Comparison of ENCODE assay signal across 18 cellular contexts in genomic region chrX:63809158-63809557, GRCh38. TPM values are rescaled to one million over a fixed set of nuclear protein-coding genes. Genes with fewer than 3 reads are reported as not detected.
A peak's percentile ranks its signal among the peaks of the same experiment; 100 is the strongest.
DNase-seq lines count a peak whose midpoint lies in the region; ATAC-seq, FAIRE-seq and TF ChIP-seq lines count a peak whose summit lies in the region.
"Had no signal": no experiment of that assay in that cellular context is flagged by ENCODE, and none has a peak within 500 bp of the region (broad histone marks: within the 10 kb centered on the region; RNA-seq: fewer than 3 reads in every experiment).

No MANE protein-coding gene starts in this region.

- no peaks in the 10 kb centered on the region for H3K36me3 ChIP-seq in astrocyte (ENCODE audit: insufficient read depth, low read length)
- no peaks in the 10 kb centered on the region for H3K36me3 ChIP-seq in mammary epithelial cell (ENCODE audit: insufficient read depth, low read length)
- H3K36me3 ChIP-seq: BE2C, SJCRH30 had no signal

- 0% methylated on average over 2 of the region's 3 CpGs for WGBS in mammary epithelial cell (ENCODE audit: low coverage, missing lambda C conversion rate)

- H4K20me1 ChIP-seq in astrocyte (ENCODE audit: insufficient read depth, low read length) (no peaks in the 10 kb centered on the region), mammary epithelial cell (ENCODE audit: insufficient read depth, low read length) (no peaks in the 10 kb centered on the region)

- POLR2A ChIA-PET in activated CD4-positive, alpha-beta memory T cell treated with anti-CD3 and anti-CD28 coated beads for 36 hours (lab: Charles Lee), result no interaction called here

- intact Hi-C loops in mammary epithelial cell (cut with micrococcal nuclease), result no loop called here
- intact Hi-C loops in activated CD4-positive, alpha-beta memory T cell treated with anti-CD3 and anti-CD28 coated beads for 36 hours (cut with micrococcal nuclease), result no loop called here

- ATAC-seq in stimulated activated naive B cell treated with anti-CD40 and anti-IgM and Interleukin-4, amounts not matched to agents 10 μg/mL and 1 μg/mL and 100 μg/mL, for 72 hours (replicated peaks), result no peak
- ATAC-seq: HepG2 had no signal

- H3K9me3 Mint-ChIP-seq in astrocyte (ENCODE audit: unreplicated experiment), result no peaks in the 10 kb centered on the region
- H3K9me3 Mint-ChIP-seq in activated CD4-positive, alpha-beta memory T cell treated with anti-CD3 and anti-CD28 coated beads for 36 hours, result no peaks in the 10 kb centered on the region
- H3K9me3 Mint-ChIP-seq in stimulated activated naive B cell treated with anti-CD40 and anti-IgM and Interleukin-4, amounts not matched to agents 10 μg/mL and 1 μg/mL and 100 μg/mL, for 72 hours, result peaks cover 0 to 2% of the 10 kb centered on the region in 2 donors
- H3K9me3 Mint-ChIP-seq: CD4-positive, alpha-beta T cell had no signal

- CTCF ChIA-PET in mammary epithelial cell (lab: Charles Lee; ENCODE audit: low non-redundant PET), result no interaction called here
- CTCF ChIA-PET in activated CD4-positive, alpha-beta memory T cell treated with anti-CD3 and anti-CD28 coated beads for 36 hours (lab: Charles Lee), result no interaction called here

- H3K79me2 ChIP-seq in astrocyte (ENCODE audit: insufficient read depth, low read length) (no peaks in the 10 kb centered on the region), mammary epithelial cell (ENCODE audit: insufficient read depth, low read length) (no peaks in the 10 kb centered on the region)

- dilution Hi-C loops in mammary epithelial cell (cut with HindIII; ENCODE audit: low sequenced_read_pairs), result no loop called here

- no peak overlapping the region for H2AFZ ChIP-seq in astrocyte (ENCODE audit: low read depth, low read length)
- H2AFZ ChIP-seq in mammary epithelial cell (ENCODE audit: low read depth, low read length), result no peak overlapping the region

- H3K4me2 ChIP-seq in astrocyte (ENCODE audit: low read length) (no peak overlapping the region), mammary epithelial cell (ENCODE audit: insufficient read depth, low read depth, low read length) (no peak overlapping the region)

- in situ Hi-C loops in mammary epithelial cell (cut with MboI; ENCODE audit: low sequenced_read_pairs in 2 of 2), result no loop called here

- DNase-seq in DMS 273 (lab: John Stamatoyannopoulos, UW; ENCODE audit: unreplicated experiment), result peak; percentile 45
- DNase-seq in DMS 273 treated with DMSO at 0.1 percent for 48 hours (lab: John Stamatoyannopoulos, UW), result no peak
- peak; percentile 47 for DNase-seq in NCI-H2171 treated with DMSO at 0.1 percent for 48 hours (lab: John Stamatoyannopoulos, UW)
- DNase-seq in astrocyte (ENCODE audit: low read depth), result no peak
- peak in 30 of 56 donors; percentile 0 to 65 (median 18) for DNase-seq in nucleus accumbens (lab: John Stamatoyannopoulos, UW)
- DNase-seq in mammary epithelial cell, result no peak
- DNase-seq in activated CD4-positive, alpha-beta memory T cell treated with anti-CD3 and anti-CD28 coated beads for 36 hours, result no peak
- DNase-seq in stimulated activated naive B cell treated with anti-CD40 and anti-IgM and Interleukin-4, amounts not matched to agents 10 μg/mL and 1 μg/mL and 100 μg/mL, for 72 hours, result no peak
- DNase-seq: BE2C; Calu3; CD4-positive, alpha-beta T cell; H7; KG1; NCI-H187; NCI-H510A treated with DMSO at 0.1 percent for 48 hours; SJCRH30 had no signal

- peak; percentile 69 for FAIRE-seq in astrocyte (lab: Jason Lieb, UNC)
- FAIRE-seq: HepG2 had no signal

- TF ChIP-seq CTCF in astrocyte (IDR thresholded peaks at IDR 0.05; ENCODE audit: insufficient read depth, low read depth, low read length) (no peak), mammary epithelial cell (conservative IDR thresholded peaks at IDR 0.05 in 1 of 2, IDR thresholded peaks at IDR 0.05 in 1 of 2; ENCODE audit: extremely low read depth in 1 of 2, insufficient read depth in 1 of 2, low read depth in 1 of 2, low read length in 2 of 2) (no peak)

- no peaks in the 10 kb centered on the region for H3K27me3 Mint-ChIP-seq in astrocyte (ENCODE audit: low read depth, unreplicated experiment)
- peaks cover 1% of the 10 kb centered on the region for H3K27me3 Mint-ChIP-seq in activated CD4-positive, alpha-beta memory T cell treated with anti-CD3 and anti-CD28 coated beads for 36 hours
- peaks cover 5 to 6% of the 10 kb centered on the region in 2 donors for H3K27me3 Mint-ChIP-seq in stimulated activated naive B cell treated with anti-CD40 and anti-IgM and Interleukin-4, amounts not matched to agents 10 μg/mL and 1 μg/mL and 100 μg/mL, for 72 hours
- H3K27me3 Mint-ChIP-seq: CD4-positive, alpha-beta T cell had no signal

- H3K27ac ChIP-seq in astrocyte (ENCODE audit: low read depth, low read length) (no peak overlapping the region), mammary epithelial cell (ENCODE audit: insufficient read depth, low read depth, low read length) (no peak overlapping the region)
- H3K27ac ChIP-seq: 22Rv1, SJCRH30 had no signal

- H3K4me3 Mint-ChIP-seq in astrocyte (ENCODE audit: unreplicated experiment), result no peak overlapping the region
- no peak overlapping the region for H3K4me3 Mint-ChIP-seq in activated CD4-positive, alpha-beta memory T cell treated with anti-CD3 and anti-CD28 coated beads for 36 hours
- H3K4me3 Mint-ChIP-seq in stimulated activated naive B cell treated with anti-CD40 and anti-IgM and Interleukin-4, amounts not matched to agents 10 μg/mL and 1 μg/mL and 100 μg/mL, for 72 hours, result no peak overlapping the region
- H3K4me3 Mint-ChIP-seq: CD4-positive, alpha-beta T cell had no signal

- H3K9ac ChIP-seq in astrocyte (ENCODE audit: low read length) (no peak overlapping the region), mammary epithelial cell (ENCODE audit: insufficient read depth, low read length) (no peak overlapping the region)

- H3K4me1 ChIP-seq in astrocyte (ENCODE audit: insufficient read depth, low read length) (no peaks in the 10 kb centered on the region), mammary epithelial cell (ENCODE audit: insufficient read depth, low read length) (no peaks in the 10 kb centered on the region)
- H3K4me1 ChIP-seq: BE2C, SJCRH30 had no signal

- no peak overlapping the region for H3K27ac Mint-ChIP-seq in astrocyte (ENCODE audit: unreplicated experiment)
- no peak overlapping the region for H3K27ac Mint-ChIP-seq in activated CD4-positive, alpha-beta memory T cell treated with anti-CD3 and anti-CD28 coated beads for 36 hours
- H3K27ac Mint-ChIP-seq in stimulated activated naive B cell treated with anti-CD40 and anti-IgM and Interleukin-4, amounts not matched to agents 10 μg/mL and 1 μg/mL and 100 μg/mL, for 72 hours, result no peak overlapping the region
- H3K27ac Mint-ChIP-seq: CD4-positive, alpha-beta T cell had no signal

- no TSS peak for BruUV-seq in mammary epithelial cell (replicated peaks; lab: Mats Ljungman, UMichigan)

- H3K4me1 Mint-ChIP-seq in astrocyte (ENCODE audit: low read depth, unreplicated experiment), result peaks cover 4% of the 10 kb centered on the region
- H3K4me1 Mint-ChIP-seq in activated CD4-positive, alpha-beta memory T cell treated with anti-CD3 and anti-CD28 coated beads for 36 hours (ENCODE audit: low read depth), result no peaks in the 10 kb centered on the region
- no peaks in the 10 kb centered on the region for H3K4me1 Mint-ChIP-seq in stimulated activated naive B cell treated with anti-CD40 and anti-IgM and Interleukin-4, amounts not matched to agents 10 μg/mL and 1 μg/mL and 100 μg/mL, for 72 hours

- H3K9me3 ChIP-seq in astrocyte (ENCODE audit: insufficient read depth, low read depth, low read length), result no peaks in the 10 kb centered on the region
- H3K9me3 ChIP-seq in mammary epithelial cell (replicated peaks; ENCODE audit: insufficient read depth, low read length), result no peaks in the 10 kb centered on the region
- H3K9me3 ChIP-seq: BE2C, SJCRH30 had no signal

- H3K27me3 ChIP-seq in astrocyte (ENCODE audit: insufficient read depth, low read length), result no peaks in the 10 kb centered on the region
- H3K27me3 ChIP-seq in mammary epithelial cell (ENCODE audit: insufficient read depth, low read length), result no peaks in the 10 kb centered on the region
- H3K27me3 ChIP-seq: BE2C, SJCRH30 had no signal

- no peaks in the 10 kb centered on the region for H3K36me3 Mint-ChIP-seq in astrocyte (ENCODE audit: low read depth, unreplicated experiment)
- no peaks in the 10 kb centered on the region for H3K36me3 Mint-ChIP-seq in activated CD4-positive, alpha-beta memory T cell treated with anti-CD3 and anti-CD28 coated beads for 36 hours
- H3K36me3 Mint-ChIP-seq in stimulated activated naive B cell treated with anti-CD40 and anti-IgM and Interleukin-4, amounts not matched to agents 10 μg/mL and 1 μg/mL and 100 μg/mL, for 72 hours, result no peaks in the 10 kb centered on the region

- H3K4me3 ChIP-seq in astrocyte (ENCODE audit: insufficient read depth, low read depth, low read length) (no peak overlapping the region), mammary epithelial cell (replicated peaks in 1 of 3; ENCODE audit: insufficient read depth in 1 of 3, low read depth in 2 of 3, low read length in 3 of 3) (no peak overlapping the region)
- H3K4me3 ChIP-seq: SJCRH30 had no signal

RNA-seq across cellular contexts. Expression of gene ARHGEF9, which starts 24.1 kb away (rescaled TPM):
- total RNA-seq in astrocyte (44.8 and 46.0 TPM in 2 replicates), mammary epithelial cell (10 to 100 TPM; 25.7 to 34.0 TPM)
- polyA plus RNA-seq in mammary epithelial cell, result 15.6 TPM
- 37.5 TPM for polyA minus RNA-seq in mammary epithelial cell
- 10 to 100 TPM; 17.2 to 17.7 TPM for total RNA-seq in activated CD4-positive, alpha-beta memory T cell treated with anti-CD3 and anti-CD28 coated beads for 36 hours

Comparison
In these comparisons a context has a peak if more than half of its experiments do, and no peak if none do; other contexts are left out.
1. DNase-seq: peak in DMS 273 (single experiment), NCI-H2171 treated with DMSO at 0.1 percent for 48 hours (single experiment) and nucleus accumbens (30 of 56); none in DMS 273 treated with DMSO at 0.1 percent for 48 hours (single experiment), astrocyte (single experiment), mammary epithelial cell (single experiment), activated CD4-positive, alpha-beta memory T cell treated with anti-CD3 and anti-CD28 coated beads for 36 hours (single experiment) and stimulated activated naive B cell treated with anti-CD40 and anti-IgM and Interleukin-4, amounts not matched to agents 10 μg/mL and 1 μg/mL and 100 μg/mL, for 72 hours (single experiment).